1 cellular context compared by ENCODE assay signal in genomic region chr9:128886211-128886826, GRCh38.
TF ChIP-seq lines count a peak whose summit lies in the region.

No MANE protein-coding gene starts in this region.

TF ChIP-seq in H1, 55 proteins besides CTCF, POLR2A, EP300 and RAD21:
- TF ChIP-seq CBX8 (IDR thresholded peaks at IDR 0.05; ENCODE audit: borderline replicate concordance, low read depth, low read length) (no peak), RNF2 (IDR thresholded peaks at IDR 0.05; ENCODE audit: borderline replicate concordance, low read depth, low read length, missing control alignments, poor library complexity, severe bottlenecking) (no peak), SIX5 (IDR thresholded peaks at IDR 0.05; ENCODE audit: low read depth, low read length) (no peak), ZNF274 (IDR thresholded peaks at IDR 0.05; ENCODE audit: borderline replicate concordance, extremely low read depth, low read length) (no peak), SP2 (IDR thresholded peaks at IDR 0.05; ENCODE audit: low read length) (no peak), CHD7 (IDR thresholded peaks at IDR 0.05; ENCODE audit: insufficient replicate concordance, low read length) (no peak), RXRA (IDR thresholded peaks at IDR 0.05; ENCODE audit: insufficient read depth, low read depth, low read length) (no peak), CREB1 (IDR thresholded peaks at IDR 0.05) (no peak), JUND (IDR thresholded peaks at IDR 0.05; ENCODE audit: low read length) (no peak), BRCA1 (IDR thresholded peaks at IDR 0.05; ENCODE audit: low read depth, low read length) (no peak), HDAC6 (IDR thresholded peaks at IDR 0.05; ENCODE audit: low read depth, low read length) (no peak), NANOG (IDR thresholded peaks at IDR 0.05; ENCODE audit: insufficient read depth, low read depth, low read length, poor library complexity, severe bottlenecking) (no peak)
